In the genomic region with DNA sequence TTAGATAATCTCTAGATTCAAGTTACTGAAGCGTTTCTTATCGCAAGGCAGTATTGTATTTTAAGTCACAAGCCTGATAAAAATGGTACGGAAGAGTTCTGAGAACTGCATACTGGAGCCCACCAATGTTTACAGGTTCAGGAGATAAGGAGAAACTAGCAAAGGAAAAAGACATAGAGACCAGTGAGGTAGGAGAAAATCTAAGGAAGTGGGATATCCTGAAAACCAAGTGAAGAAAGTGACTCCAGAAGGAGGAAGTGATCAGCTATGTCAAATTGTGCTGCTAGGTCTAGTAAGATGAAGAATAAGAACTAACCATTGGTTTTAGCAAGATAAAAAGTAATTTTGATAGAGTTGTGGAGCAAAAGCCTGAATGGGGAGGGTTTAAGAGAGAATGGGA, we compare ENCODE assay signal across 26 cellular contexts. TPM values are rescaled to one million over a fixed set of nuclear protein-coding genes. Genes with fewer than 3 reads are reported as not detected.
DNase-seq lines count a peak whose midpoint lies in the region; ATAC-seq, FAIRE-seq and TF ChIP-seq lines count a peak whose summit lies in the region.
"Had no signal": no experiment of that assay in that cellular context is flagged by ENCODE, and none has a peak within 500 bp of the region (broad histone marks: within the 10 kb centered on the region; RNA-seq: fewer than 3 reads in every experiment).

No MANE protein-coding gene starts in this region.

- FAIRE-seq in K562 (lab: Jason Lieb, UNC) (no peak), RCC 7860 (lab: Jason Lieb, UNC) (no peak)
- FAIRE-seq: A204.1, GM12878, GM12892, GM18507 had no signal

- H3K36me3 Mint-ChIP-seq in activated CD4-positive, alpha-beta T cell treated with anti-CD3 and anti-CD28 coated beads, Interleukin-2, amount 10 ng/mL, durations not matched to agents 24 days and 14 days (ENCODE audit: low read depth) = no peaks in the 10 kb centered on the region
- H3K36me3 Mint-ChIP-seq: CD14-positive monocyte; CD4-positive, alpha-beta memory T cell; CD4-positive, CD25-positive, alpha-beta regulatory T cell had no signal

- TF ChIP-seq RAD21 in K562 (CRISPR knock-in tag; conservative IDR thresholded peaks at IDR 0.05 in 1 of 2, IDR thresholded peaks at IDR 0.05 in 1 of 2) = 0 out of 4 replicates have a peak, but pooled peaks of 1 of the 2 experiments have one; percentile 9

- no peaks in the 10 kb centered on the region for H3K27me3 ChIP-seq in K562 (ENCODE audit: control insufficient read depth in 2 of 2, insufficient read depth in 2 of 2, low read length in 2 of 2)
- H3K27me3 ChIP-seq: BE2C, BLaER1 had no signal

- ATAC-seq in K562 = peak; percentile 50
- ATAC-seq in HG03520 (IDR thresholded peaks at IDR 0.05; ENCODE audit: unreplicated experiment) = no peak
- ATAC-seq: GM12878 had no signal

- H3K4me1 ChIP-seq in K562 (replicated peaks in 1 of 2; ENCODE audit: control insufficient read depth in 2 of 2, insufficient read depth in 2 of 2, low read length in 2 of 2) = peaks cover 0 to 23% of the 10 kb centered on the region in 2 experiments; a peak in 4 of 5 replicates
- H3K4me1 ChIP-seq: BE2C had no signal

- in situ Hi-C loops in K562 (cut with MboI) = no loop called here

- H3K9me3 Mint-ChIP-seq in activated CD4-positive, alpha-beta T cell treated with anti-CD3 and anti-CD28 coated beads, Interleukin-2, amount 10 ng/mL, durations not matched to agents 24 days and 14 days = no peaks in the 10 kb centered on the region
- H3K9me3 Mint-ChIP-seq: CD8-positive, alpha-beta memory T cell had no signal

- TF ChIP-seq CTCF in K562 (IDR thresholded peaks at IDR 0.05 in 2 of 3, conservative IDR thresholded peaks at IDR 0.05 in 1 of 3; ENCODE audit: insufficient read depth in 2 of 3, low read depth in 1 of 3, low read length in 3 of 3) = no peak

- TF ChIP-seq EP300 in K562 (IDR thresholded peaks at IDR 0.05; ENCODE audit: low read length) = no peak; the same call in 1 of the 2 replicates

- H3K27ac Mint-ChIP-seq in activated CD4-positive, alpha-beta T cell treated with anti-CD3 and anti-CD28 coated beads, Interleukin-2, amount 10 ng/mL, durations not matched to agents 24 days and 14 days = no peak overlapping the region
- H3K27ac Mint-ChIP-seq: CD14-positive monocyte; CD4-positive, alpha-beta memory T cell; CD4-positive, CD25-positive, alpha-beta regulatory T cell; CD8-positive, alpha-beta memory T cell had no signal

- H3K4me1 Mint-ChIP-seq in activated CD4-positive, alpha-beta T cell treated with anti-CD3 and anti-CD28 coated beads, Interleukin-2, amount 10 ng/mL, durations not matched to agents 24 days and 14 days = no peaks in the 10 kb centered on the region
- H3K4me1 Mint-ChIP-seq: CD14-positive monocyte; CD4-positive, alpha-beta memory T cell; CD4-positive, CD25-positive, alpha-beta regulatory T cell; CD8-positive, alpha-beta memory T cell had no signal

- TF ChIP-seq POLR2A in K562 (conservative IDR thresholded peaks at IDR 0.05) = no peak

- peak overlapping the region; percentile 54 for H3K4me2 ChIP-seq in K562 (ENCODE audit: insufficient read depth, low read length)
- H3K4me2 ChIP-seq: BLaER1 had no signal

- peak overlapping the region; percentile 91 for H2AFZ ChIP-seq in K562 (ENCODE audit: low read depth, low read length)

- DNase-seq in activated CD4-positive, alpha-beta T cell treated with anti-CD3 and anti-CD28 coated beads, Interleukin-2, amount 10 ng/mL, durations not matched to agents 24 days and 14 days = peak; percentile 11
- DNase-seq in activated CD4-positive, alpha-beta T cell treated with anti-CD3 and anti-CD28 coated beads, Interleukin-2, amount 50 U/mL, for 1 hour = no peak
- DNase-seq in K562 (ENCODE audit: extremely low read depth in 1 of 4, low spot score in 3 of 4) (peak in 1 of 4 experiments; percentile 33), RCC 7860 (ENCODE audit: low spot score) (no peak)
- DNase-seq: 8988T; ACHN; BE2C; C1 segment of cervical spinal cord; CD4-positive, alpha-beta memory T cell; CD4-positive, CD25-positive, alpha-beta regulatory T cell; CD8-positive, alpha-beta memory T cell; COR-L47; DMS 273 treated with DMSO at 0.1 percent for 48 hours; DMS153; DMS53; DMS79; DND-41; EL; GDM1 had no signal

- WGBS in K562 (ENCODE audit: insufficient coverage, low coverage, missing lambda C conversion rate) = 0% methylated on average over 3 of the region's 3 CpGs

- BruUV-seq in K562 (replicated peaks; lab: Mats Ljungman, UMichigan) = no TSS peak

- no peak overlapping the region for H3K4me3 Mint-ChIP-seq in activated CD4-positive, alpha-beta T cell treated with anti-CD3 and anti-CD28 coated beads, Interleukin-2, amount 10 ng/mL, durations not matched to agents 24 days and 14 days
- H3K4me3 Mint-ChIP-seq: CD14-positive monocyte; CD4-positive, alpha-beta memory T cell; CD4-positive, CD25-positive, alpha-beta regulatory T cell; CD8-positive, alpha-beta memory T cell had no signal

- H3K27ac ChIP-seq in K562 (ENCODE audit: extremely low read depth, low read depth, low read length) = peak overlapping the region; percentile 58; the same call in 2 of the 3 replicates
- H3K27ac ChIP-seq: BLaER1 had no signal

- CTCF ChIA-PET in K562 (lab: Yijun Ruan, JAX; ENCODE audit: low intra/inter-chr PET ratio) = no interaction called here

- H4K20me1 ChIP-seq in K562 (replicated peaks; ENCODE audit: control insufficient read depth, insufficient read depth, low read length) = no peaks in the 10 kb centered on the region
- H4K20me1 ChIP-seq: BLaER1 had no signal

- no peak overlapping the region for H3K4me3 ChIP-seq in K562
- H3K4me3 ChIP-seq: BLaER1, GM12878 had no signal

- intact Hi-C loops in activated CD4-positive, alpha-beta T cell treated with anti-CD3 and anti-CD28 coated beads, Interleukin-2, amount 10 ng/mL, durations not matched to agents 24 days and 14 days (cut with micrococcal nuclease) = no loop called here
- intact Hi-C loops in K562 (cut with micrococcal nuclease) = no loop called here

- H3K9ac ChIP-seq in K562 (ENCODE audit: insufficient read depth in 1 of 2, low read depth in 2 of 2, low read length in 2 of 2) = peak overlapping the region in 1 of 2 experiments; percentile 49; a peak in 2 of 4 replicates
- H3K9ac ChIP-seq: BLaER1 had no signal

- no peaks in the 10 kb centered on the region for H3K79me2 ChIP-seq in K562 (ENCODE audit: control insufficient read depth, insufficient read depth, low read length)

- POLR2A ChIA-PET in K562 (lab: Yijun Ruan, JAX) = interaction anchor here (1.3 kb wide), 1 partner anchor 30 kb away, joined by 4 read pairs; no protein-coding TSS in a partner anchor

- H3K9me1 ChIP-seq in K562 (ENCODE audit: control insufficient read depth, insufficient read depth, low read length) = no peaks in the 10 kb centered on the region

- H3K27me3 Mint-ChIP-seq in activated CD4-positive, alpha-beta T cell treated with anti-CD3 and anti-CD28 coated beads, Interleukin-2, amount 10 ng/mL, durations not matched to agents 24 days and 14 days = no peaks in the 10 kb centered on the region

- H3K36me3 ChIP-seq in K562 (ENCODE audit: control insufficient read depth, insufficient read depth, low read length) = no peaks in the 10 kb centered on the region
- H3K36me3 ChIP-seq: BE2C, BLaER1 had no signal

- no peaks in the 10 kb centered on the region for H3K9me3 ChIP-seq in K562 (replicated peaks; ENCODE audit: control insufficient read depth, insufficient read depth, low read depth, low read length)
- H3K9me3 ChIP-seq: BE2C, BLaER1 had no signal

TF ChIP-seq in K562, 482 proteins besides CTCF, POLR2A, EP300 and RAD21 (continues in another document):
- TF ChIP-seq CAMTA2 (CRISPR knock-in tag; conservative IDR thresholded peaks at IDR 0.05) (no peak), TARDBP (IDR thresholded peaks at IDR 0.05) (no peak)
- TF ChIP-seq, protein P1, sequence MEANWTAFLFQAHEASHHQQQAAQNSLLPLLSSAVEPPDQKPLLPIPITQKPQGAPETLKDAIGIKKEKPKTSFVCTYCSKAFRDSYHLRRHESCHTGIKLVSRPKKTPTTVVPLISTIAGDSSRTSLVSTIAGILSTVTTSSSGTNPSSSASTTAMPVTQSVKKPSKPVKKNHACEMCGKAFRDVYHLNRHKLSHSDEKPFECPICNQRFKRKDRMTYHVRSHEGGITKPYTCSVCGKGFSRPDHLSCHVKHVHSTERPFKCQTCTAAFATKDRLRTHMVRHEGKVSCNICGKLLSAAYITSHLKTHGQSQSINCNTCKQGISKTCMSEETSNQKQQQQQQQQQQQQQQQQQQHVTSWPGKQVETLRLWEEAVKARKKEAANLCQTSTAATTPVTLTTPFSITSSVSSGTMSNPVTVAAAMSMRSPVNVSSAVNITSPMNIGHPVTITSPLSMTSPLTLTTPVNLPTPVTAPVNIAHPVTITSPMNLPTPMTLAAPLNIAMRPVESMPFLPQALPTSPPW (CRISPR knock-in tag; IDR thresholded peaks at IDR 0.05) = no peak
- TF ChIP-seq, protein P2, sequence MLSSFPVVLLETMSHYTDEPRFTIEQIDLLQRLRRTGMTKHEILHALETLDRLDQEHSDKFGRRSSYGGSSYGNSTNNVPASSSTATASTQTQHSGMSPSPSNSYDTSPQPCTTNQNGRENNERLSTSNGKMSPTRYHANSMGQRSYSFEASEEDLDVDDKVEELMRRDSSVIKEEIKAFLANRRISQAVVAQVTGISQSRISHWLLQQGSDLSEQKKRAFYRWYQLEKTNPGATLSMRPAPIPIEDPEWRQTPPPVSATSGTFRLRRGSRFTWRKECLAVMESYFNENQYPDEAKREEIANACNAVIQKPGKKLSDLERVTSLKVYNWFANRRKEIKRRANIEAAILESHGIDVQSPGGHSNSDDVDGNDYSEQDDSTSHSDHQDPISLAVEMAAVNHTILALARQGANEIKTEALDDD (IDR thresholded peaks at IDR 0.05) = peak; percentile 47; the same call in 1 of the 2 replicates

RNA-seq across cellular contexts. Expression of a gene that starts 31.0 kb away (rescaled TPM):
- 55.3 and 56.7 TPM in 2 replicates for total RNA-seq in activated CD4-positive, alpha-beta T cell treated with anti-CD3 and anti-CD28 coated beads, Interleukin-2, amount 10 ng/mL, durations not matched to agents 24 days and 14 days
- 44.5 and 129 TPM in 2 replicates for total RNA-seq in K562 (2011; cell fraction: chromatin; rRNA removed; ENCODE audit: low replicate concordance)
- total RNA-seq in K562 (2011; cell fraction: nucleolus; rRNA removed) = 22.8 and 30.1 TPM in 2 replicates
- total RNA-seq in K562 (2011; cell fraction: nucleoplasm; rRNA removed) = 60.8 and 73.2 TPM in 2 replicates
- total RNA-seq in K562 (2014; rRNA removed) (80.6 and 109 TPM in 2 replicates), K562 (2014; rRNA removed; fragmentation: Illumina TruSeq; extraction: Trizol) (128 and 155 TPM in 2 replicates), K562 (2015; rRNA removed; fragmentation: Illumina TruSeq; extraction: Trizol) (121 and 128 TPM in 2 replicates), K562 (2021) (77.8 and 82.5 TPM in 2 replicates)
- polyA plus RNA-seq in K562 (2011; rRNA removed) (83.6 and 123 TPM in 2 replicates), K562 (2014; fragmentation: Illumina TruSeq; extraction: Trizol) (128 and 146 TPM in 2 replicates), K562 (2014; fragmentation: Nextera tagmentation; extraction: Ambion mirVana) (100 to 1,000 TPM; 103 to 119 TPM), K562 (2014; rRNA removed) (130 and 156 TPM in 2 replicates)
- polyA plus RNA-seq in K562 (2011; cell fraction: cytosol; rRNA removed) = 18.7 and 34.0 TPM in 2 replicates
- polyA plus RNA-seq in K562 (2011; cell fraction: nucleus; rRNA removed) = 28.0 and 40.7 TPM in 2 replicates
- polyA plus RNA-seq in K562 (2012) = 67.6 and 131 TPM in 2 replicates
- 78.5 and 88.1 TPM in 2 replicates for polyA minus RNA-seq in K562 (2011; rRNA and poly(A)+ RNA removed)
- 20.8 and 20.9 TPM in 2 replicates for polyA minus RNA-seq in K562 (2011; cell fraction: cytosol; rRNA and poly(A)+ RNA removed)
- 30.4 and 52.3 TPM in 2 replicates for polyA minus RNA-seq in K562 (2011; cell fraction: nucleus; rRNA and poly(A)+ RNA removed)
